In genomic region chr14:95270203-95270602, GRCh38 we compare ENCODE assay signal across 17 cellular contexts. TPM values are rescaled to one million over a fixed set of nuclear protein-coding genes. Genes with fewer than 3 reads are reported as not detected.
DNase-seq lines count a peak whose midpoint lies in the region; ATAC-seq and TF ChIP-seq lines count a peak whose summit lies in the region.
"Had no signal": no experiment of that assay in that cellular context is flagged by ENCODE, and none has a peak within 500 bp of the region (broad histone marks: within the 10 kb centered on the region; RNA-seq: fewer than 3 reads in every experiment).

No MANE protein-coding gene starts in this region.

- TF ChIP-seq POLR2A in adrenal gland (IDR thresholded peaks at IDR 0.05), result no peak

- TF ChIP-seq CTCF in adrenal gland (IDR thresholded peaks at IDR 0.05), result no peak

- H3K9me3 ChIP-seq in BLaER1 treated with 17β-estradiol and CSF1 and Interleukin-3, amounts not matched to agents 10 nM and 100 nM (replicated peaks in 1 of 11), result peaks cover 0 to 11% (median 0%) of the 10 kb centered on the region in 11 experiments; a peak in 8 of 22 replicates
- H3K9me3 ChIP-seq in adrenal gland (replicated peaks in 1 of 3) (no peaks in the 10 kb centered on the region), MG63 (no peaks in the 10 kb centered on the region)

- no peaks in the 10 kb centered on the region for H3K36me3 ChIP-seq in BLaER1 treated with 17β-estradiol and CSF1 and Interleukin-3, amounts not matched to agents 10 nM and 100 nM
- no peaks in the 10 kb centered on the region for H3K36me3 ChIP-seq in adrenal gland (replicated peaks in 1 of 2)
- no peaks in the 10 kb centered on the region for H3K36me3 ChIP-seq in MG63

- no peaks in the 10 kb centered on the region; a peak in 1 of 22 replicates for H4K20me1 ChIP-seq in BLaER1 treated with 17β-estradiol and CSF1 and Interleukin-3, amounts not matched to agents 10 nM and 100 nM

- peak; percentile 38 for DNase-seq in kidney tubule cell (ENCODE audit: low spot score)
- no peak for DNase-seq in adrenal gland
- DNase-seq in MG63, result no peak
- no peak for DNase-seq in stimulated activated CD4-positive, alpha-beta T cell treated with anti-CD3 and anti-CD28 coated beads, Interleukin-4, amount 100 ng/mL, for 24 hours
- DNase-seq in HCEC 1CT, result no peak
- DNase-seq: CD8-positive, alpha-beta memory T cell; DND-41; KBM-7; NCI-H1048; NCI-H146; NCI-H510A treated with DMSO at 0.1 percent for 48 hours; NCI-H82 had no signal

- 61 to 78% (median 69%) methylated on average over 2 of the region's 2 CpGs for WGBS in adrenal gland, 4 donors

- H3K4me3 ChIP-seq in BLaER1 treated with 17β-estradiol and CSF1 and Interleukin-3, amounts not matched to agents 10 nM and 100 nM, result no peak overlapping the region
- H3K4me3 ChIP-seq in adrenal gland, result no peak overlapping the region
- H3K4me3 ChIP-seq in MG63, result no peak overlapping the region
- H3K4me3 ChIP-seq: GM23338 had no signal

- H3K4me2 ChIP-seq in BLaER1 treated with 17β-estradiol and CSF1 and Interleukin-3, amounts not matched to agents 10 nM and 100 nM, result peak overlapping the region in 6 of 11 experiments; percentile 6 to 41 (median 30); a peak in 9 of 22 replicates
- H3K4me2 ChIP-seq: GM23338 had no signal

- peak; percentile 47 for ATAC-seq in GM18517 (IDR thresholded peaks at IDR 0.05; ENCODE audit: unreplicated experiment)
- peak; percentile 37 for ATAC-seq in HG03378 (IDR thresholded peaks at IDR 0.05; ENCODE audit: unreplicated experiment)
- ATAC-seq: GM23338, Panc1 had no signal

- intact Hi-C loops in adrenal gland (cut with DNase I), result no loop called here

- peaks cover 10 to 45% (median 23%) of the 10 kb centered on the region in 10 experiments for H3K4me1 ChIP-seq in BLaER1 treated with 17β-estradiol and CSF1 and Interleukin-3, amounts not matched to agents 10 nM and 100 nM
- H3K4me1 ChIP-seq in adrenal gland (replicated peaks in 1 of 2), result peaks cover 0 to 9% of the 10 kb centered on the region in 2 donors

- no peak overlapping the region for H3K9ac ChIP-seq in BLaER1 treated with 17β-estradiol and CSF1 and Interleukin-3, amounts not matched to agents 10 nM and 100 nM

- H3K27me3 ChIP-seq in BLaER1 treated with 17β-estradiol and CSF1 and Interleukin-3, amounts not matched to agents 10 nM and 100 nM, result no peaks in the 10 kb centered on the region
- no peaks in the 10 kb centered on the region for H3K27me3 ChIP-seq in adrenal gland
- no peaks in the 10 kb centered on the region for H3K27me3 ChIP-seq in MG63

- no peak overlapping the region for H3K27ac ChIP-seq in BLaER1 treated with 17β-estradiol and CSF1 and Interleukin-3, amounts not matched to agents 10 nM and 100 nM
- no peak overlapping the region for H3K27ac ChIP-seq in adrenal gland

RNA-seq across cellular contexts. Expression of gene CLMN, which starts 49.5 kb away (rescaled TPM):
- 1 to 10 TPM; 4.3 to 9.5 (median 5.4) TPM for total RNA-seq in adrenal gland
- polyA plus RNA-seq in adrenal gland, result 1 to 10 TPM; 2.7 to 2.9 (median 2.9) TPM
- 0.35 and 1.2 TPM in 2 replicates for total RNA-seq in MG63 (2014; rRNA removed; shearing (Covaris generic); ENCODE audit: low replicate concordance)
